8 cellular contexts compared by ENCODE assay signal in genomic region chrX:120560405-120560841, GRCh38. TPM values are rescaled to one million over a fixed set of nuclear protein-coding genes. Genes with fewer than 3 reads are reported as not detected.
DNase-seq lines count a peak whose midpoint lies in the region; ATAC-seq and TF ChIP-seq lines count a peak whose summit lies in the region.

No MANE protein-coding gene starts in this region.

- DNase-seq in SKM-1 (lab: John Stamatoyannopoulos, UW; ENCODE audit: unreplicated experiment) (peak; percentile 0), SKM-1 treated with dmso at 0.1 percent for 144 hours (lab: John Stamatoyannopoulos, UW; ENCODE audit: unreplicated experiment) (no peak), MCF 10A (ENCODE audit: unreplicated experiment) (no peak), kidney glomerular epithelial cell (lab: John Stamatoyannopoulos, UW) (peak; percentile 67)
- DNase-seq in T-helper 2 cell treated with Interferon-gamma antibody and Interleukin-4, amounts not matched to agents 5 μg/mL and 100 μg/mL, for 36 hours (ENCODE audit: low spot score) = peak; percentile 40
- peak; percentile 31 for DNase-seq in stimulated activated CD4-positive, alpha-beta T cell treated with anti-CD3 and anti-CD28 coated beads, Interleukin-1b, Interleukin-23, amount 100 ng/mL, for 48 hours

- H3K4me3 Mint-ChIP-seq in T-helper 2 cell treated with Interferon-gamma antibody and Interleukin-4, amounts not matched to agents 5 μg/mL and 100 μg/mL, for 36 hours = peak overlapping the region; percentile 100
- peak overlapping the region; percentile 72 for H3K4me3 Mint-ChIP-seq in MCF 10A (ENCODE audit: unreplicated experiment)

- peaks cover 16% of the 10 kb centered on the region for H3K36me3 Mint-ChIP-seq in T-helper 2 cell treated with Interferon-gamma antibody and Interleukin-4, amounts not matched to agents 5 μg/mL and 100 μg/mL, for 36 hours (ENCODE audit: low read depth)
- peaks cover 24% of the 10 kb centered on the region for H3K36me3 Mint-ChIP-seq in MCF 10A (ENCODE audit: insufficient read depth, unreplicated experiment)

- intact Hi-C loops in MCF 10A (cut with micrococcal nuclease) = loop anchor here (1.0 kb wide), 1 partner anchor 44 kb away; the partner anchor contains the start of gene MCTS1

- BruUV-seq in MCF 10A (replicated peaks; lab: Mats Ljungman, UMichigan) = no TSS peak

- ATAC-seq in HG03175 (IDR thresholded peaks at IDR 0.05; ENCODE audit: unreplicated experiment) (peak; percentile 41), HG03469 (IDR thresholded peaks at IDR 0.05; ENCODE audit: unreplicated experiment) (no peak)

- CTCF ChIA-PET in MCF 10A (lab: Yijun Ruan, JAX) = interaction anchor here (0.6 to 1.3 kb wide), 2 partner anchors 44 to 300 kb away, joined by 3 to 5 read pairs; no protein-coding TSS in a partner anchor

- TF ChIP-seq CTCF in MCF 10A (IDR thresholded peaks at IDR 0.05; ENCODE audit: unreplicated experiment) = no peak

- POLR2A ChIA-PET in MCF 10A (lab: Yijun Ruan, JAX) = interaction anchor here (0.5 to 6.7 kb wide), 17 partner anchors 11 to 1324 kb away, joined by 3 to 148 read pairs (median 4); partner anchors contain the start of genes C1GALT1C1, MCTS1 and ZBTB33

- H3K4me1 Mint-ChIP-seq in T-helper 2 cell treated with Interferon-gamma antibody and Interleukin-4, amounts not matched to agents 5 μg/mL and 100 μg/mL, for 36 hours (ENCODE audit: low read depth) = peaks cover 24% of the 10 kb centered on the region
- peaks cover 6% of the 10 kb centered on the region for H3K4me1 Mint-ChIP-seq in MCF 10A (ENCODE audit: insufficient read depth, unreplicated experiment)

- no peaks in the 10 kb centered on the region for H3K9me3 Mint-ChIP-seq in T-helper 2 cell treated with Interferon-gamma antibody and Interleukin-4, amounts not matched to agents 5 μg/mL and 100 μg/mL, for 36 hours
- H3K9me3 Mint-ChIP-seq in MCF 10A (ENCODE audit: unreplicated experiment) = no peaks in the 10 kb centered on the region

- no peaks in the 10 kb centered on the region for H3K27me3 Mint-ChIP-seq in T-helper 2 cell treated with Interferon-gamma antibody and Interleukin-4, amounts not matched to agents 5 μg/mL and 100 μg/mL, for 36 hours (ENCODE audit: low read depth)
- peaks cover 13% of the 10 kb centered on the region for H3K27me3 Mint-ChIP-seq in MCF 10A (ENCODE audit: insufficient read depth, unreplicated experiment)

- peak overlapping the region; percentile 98 for H3K27ac Mint-ChIP-seq in T-helper 2 cell treated with Interferon-gamma antibody and Interleukin-4, amounts not matched to agents 5 μg/mL and 100 μg/mL, for 36 hours
- H3K27ac Mint-ChIP-seq in MCF 10A (ENCODE audit: low read depth, unreplicated experiment) = peak overlapping the region; percentile 36

RNA-seq across cellular contexts. Expression of gene CUL4B, which starts 0.3 kb away (rescaled TPM):
- 29.5 and 29.6 TPM in 2 replicates for total RNA-seq in MCF 10A (2022)

RNA-seq across cellular contexts. Expression of gene MCTS1, which starts 43.5 kb away (rescaled TPM):
- total RNA-seq in MCF 10A (2022) = 64.9 and 73.7 TPM in 2 replicates

Comparison
In these comparisons a context has a peak if more than half of its experiments do, and no peak if none do; other contexts are left out.
1. DNase-seq: peak in SKM-1 (single experiment), T-helper 2 cell treated with Interferon-gamma antibody and Interleukin-4, amounts not matched to agents 5 μg/mL and 100 μg/mL, for 36 hours (single experiment), kidney glomerular epithelial cell (single experiment) and stimulated activated CD4-positive, alpha-beta T cell treated with anti-CD3 and anti-CD28 coated beads, Interleukin-1b, Interleukin-23, amount 100 ng/mL, for 48 hours (single experiment); none in SKM-1 treated with dmso at 0.1 percent for 144 hours (single experiment) and MCF 10A (single experiment).